ENCODE assay signal across 25 cellular contexts in the genomic region with DNA sequence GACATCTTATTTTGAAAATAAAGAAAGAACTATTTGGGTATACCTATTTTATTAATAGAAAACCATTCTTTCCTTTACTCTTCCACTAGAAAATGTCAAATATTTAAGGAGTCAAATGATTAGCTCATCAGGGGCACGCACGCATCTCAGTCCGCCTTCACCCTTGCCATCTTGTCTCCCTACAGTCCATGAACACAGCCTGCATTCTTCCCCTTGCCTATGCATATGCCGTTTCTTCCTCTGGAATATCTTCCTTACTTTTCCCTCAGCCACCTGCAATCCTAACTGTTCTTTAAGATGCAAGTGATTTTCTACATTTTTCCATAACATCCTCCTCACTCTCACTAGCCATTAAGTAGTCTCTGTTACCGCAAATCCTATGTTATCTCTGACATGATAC.
A peak's percentile ranks its signal among the peaks of the same experiment; 100 is the strongest.
DNase-seq lines count a peak whose midpoint lies in the region; ATAC-seq, FAIRE-seq and TF ChIP-seq lines count a peak whose summit lies in the region.
"Had no signal": no experiment of that assay in that cellular context is flagged by ENCODE, and none has a peak within 500 bp of the region (broad histone marks: within the 10 kb centered on the region; RNA-seq: fewer than 3 reads in every experiment).

No MANE protein-coding gene starts in this region.

- peaks cover 6% of the 10 kb centered on the region for H3K4me1 ChIP-seq in astrocyte (ENCODE audit: insufficient read depth, low read length)
- H3K4me1 ChIP-seq in transverse colon, result peaks cover 0 to 30% (median 8%) of the 10 kb centered on the region in 4 donors
- H3K4me1 ChIP-seq: vagina had no signal

- peak; percentile 78 for DNase-seq in DMS53 (lab: John Stamatoyannopoulos, UW)
- no peak for DNase-seq in DMS53 treated with DMSO at 0.1 percent for 48 hours (lab: John Stamatoyannopoulos, UW; ENCODE audit: unreplicated experiment)
- no peak for DNase-seq in astrocyte (ENCODE audit: low read depth)
- no peak for DNase-seq in left lobe of liver (ENCODE audit: low spot score)
- DNase-seq in transverse colon, result no peak
- no peak for DNase-seq in activated CD4-positive, alpha-beta T cell treated with anti-CD3 and anti-CD28 coated beads for 1 hour
- DNase-seq in HCEC 1CT, result no peak
- DNase-seq: 8988T, activated B cell treated with CpG ODN at 0.5 μM for 24 hours, cortex of kidney, DMS 273 treated with DMSO at 0.1 percent for 48 hours, NCI-H1436 treated with DMSO at 0.1 percent for 48 hours, SIG-M5, SW 1271 had no signal

- intact Hi-C loops in transverse colon (cut with DNase I; ENCODE audit: low total_unique reads), result no loop called here

- H3K36me3 ChIP-seq in astrocyte (ENCODE audit: insufficient read depth, low read length) (no peaks in the 10 kb centered on the region), transverse colon (no peaks in the 10 kb centered on the region)
- H3K36me3 ChIP-seq: cardiac muscle cell, esophagus muscularis mucosa, vagina had no signal

- WGBS in transverse colon (ENCODE audit: low coverage in 1 of 2), 2 donors, result 83 to 86% methylated on average over 5 of the region's 5 CpGs

- TF ChIP-seq POLR2A in transverse colon (IDR thresholded peaks at IDR 0.05), result no peak

- H4K20me1 ChIP-seq in astrocyte (ENCODE audit: insufficient read depth, low read length), result no peaks in the 10 kb centered on the region

- H3K27me3 Mint-ChIP-seq in astrocyte (ENCODE audit: low read depth, unreplicated experiment), result no peaks in the 10 kb centered on the region
- H3K27me3 Mint-ChIP-seq: activated naive CD4-positive, alpha-beta T cell treated with anti-CD3 and anti-CD28 coated beads, Interleukin-2, amount 50 U/mL, for 24 hours had no signal

- H3K36me3 Mint-ChIP-seq in astrocyte (ENCODE audit: low read depth, unreplicated experiment), result no peaks in the 10 kb centered on the region
- H3K36me3 Mint-ChIP-seq: activated naive CD4-positive, alpha-beta T cell treated with anti-CD3 and anti-CD28 coated beads, Interleukin-2, amount 50 U/mL, for 24 hours; memory B cell had no signal

- H3K27ac ChIP-seq in astrocyte (ENCODE audit: low read depth, low read length), result no peak overlapping the region
- H3K27ac ChIP-seq in transverse colon, result peak overlapping the region in 3 of 4 donors; percentile 16 to 53 (median 39)
- H3K27ac ChIP-seq: cardiac muscle cell, esophagus muscularis mucosa, KMS-11, vagina had no signal

- peaks cover 16% of the 10 kb centered on the region for H3K4me1 Mint-ChIP-seq in astrocyte (ENCODE audit: low read depth, unreplicated experiment)
- H3K4me1 Mint-ChIP-seq: activated B cell treated with CpG ODN at 0.5 μM for 24 hours had no signal

- in situ Hi-C loops in transverse colon (cut with MboI; ENCODE audit: low pct_ligation_motif_present in 1 of 4, low pct_unique_long_range_greater_than_20kb in 1 of 4, low sequenced_read_pairs in 3 of 4), result loop anchor here (5.0 to 25.0 kb wide), 3 partner anchors 242 to 249 kb away; no protein-coding TSS in a partner anchor

- no peak overlapping the region for H2AFZ ChIP-seq in astrocyte (ENCODE audit: low read depth, low read length)

- H3K4me3 ChIP-seq in astrocyte (ENCODE audit: insufficient read depth, low read depth, low read length) (no peak overlapping the region), transverse colon (no peak overlapping the region)
- H3K4me3 ChIP-seq: cardiac muscle cell, vagina had no signal

- no peaks in the 10 kb centered on the region for H3K27me3 ChIP-seq in astrocyte (ENCODE audit: insufficient read depth, low read length)
- no peaks in the 10 kb centered on the region for H3K27me3 ChIP-seq in transverse colon
- H3K27me3 ChIP-seq: cardiac muscle cell, esophagus muscularis mucosa, vagina had no signal

- H3K4me3 Mint-ChIP-seq in astrocyte (ENCODE audit: unreplicated experiment), result no peak overlapping the region
- H3K4me3 Mint-ChIP-seq: activated B cell treated with CpG ODN at 0.5 μM for 24 hours; activated naive CD4-positive, alpha-beta T cell treated with anti-CD3 and anti-CD28 coated beads, Interleukin-2, amount 50 U/mL, for 24 hours; CD4-positive, alpha-beta T cell; effector memory CD8-positive, alpha-beta T cell; memory B cell had no signal

- ATAC-seq in left lobe of liver (peak; percentile 10), HG03460 (IDR thresholded peaks at IDR 0.05; ENCODE audit: unreplicated experiment) (no peak)

- TF ChIP-seq CTCF in astrocyte (IDR thresholded peaks at IDR 0.05; ENCODE audit: insufficient read depth, low read depth, low read length), result no peak
- TF ChIP-seq CTCF in transverse colon (IDR thresholded peaks at IDR 0.05), result no peak

- H3K9me3 Mint-ChIP-seq in astrocyte (ENCODE audit: unreplicated experiment), result peaks cover 8% of the 10 kb centered on the region
- H3K9me3 Mint-ChIP-seq: activated B cell treated with CpG ODN at 0.5 μM for 24 hours; activated naive CD4-positive, alpha-beta T cell treated with anti-CD3 and anti-CD28 coated beads, Interleukin-2, amount 50 U/mL, for 24 hours; activated T-helper 2 cell treated with anti-CD3 and anti-CD28 coated beads, Interferon-gamma antibody, Interleukin-2, Interleukin-4, amounts not matched to agents 10 μg/mL and 5 μg/mL and 100 μg/mL, durations not matched to agents 14 hours and 24 hours and 36 hours; CD4-positive, alpha-beta T cell; effector memory CD8-positive, alpha-beta T cell; memory B cell had no signal

- no peak overlapping the region for H3K27ac Mint-ChIP-seq in astrocyte (ENCODE audit: unreplicated experiment)
- H3K27ac Mint-ChIP-seq: activated B cell treated with CpG ODN at 0.5 μM for 24 hours; activated naive CD4-positive, alpha-beta T cell treated with anti-CD3 and anti-CD28 coated beads, Interleukin-2, amount 50 U/mL, for 24 hours; activated T-helper 2 cell treated with anti-CD3 and anti-CD28 coated beads, Interferon-gamma antibody, Interleukin-2, Interleukin-4, amounts not matched to agents 10 μg/mL and 5 μg/mL and 100 μg/mL, durations not matched to agents 14 hours and 24 hours and 36 hours; CD4-positive, alpha-beta T cell; effector memory CD8-positive, alpha-beta T cell; memory B cell had no signal

- no peaks in the 10 kb centered on the region for H3K79me2 ChIP-seq in astrocyte (ENCODE audit: insufficient read depth, low read length)

- TF ChIP-seq EP300 in transverse colon (IDR thresholded peaks at IDR 0.05; ENCODE audit: low read depth), result no peak

- FAIRE-seq in astrocyte (lab: Jason Lieb, UNC), result no peak
- FAIRE-seq: frontal cortex had no signal

- peak overlapping the region; percentile 17 for H3K4me2 ChIP-seq in astrocyte (ENCODE audit: low read length)
- H3K4me2 ChIP-seq: KMS-11 had no signal

- H3K9ac ChIP-seq in astrocyte (ENCODE audit: low read length), result no peak overlapping the region
- H3K9ac ChIP-seq: KMS-11 had no signal

- H3K9me3 ChIP-seq in astrocyte (ENCODE audit: insufficient read depth, low read depth, low read length) (no peaks in the 10 kb centered on the region), transverse colon (no peaks in the 10 kb centered on the region)
- H3K9me3 ChIP-seq: vagina had no signal
